ENCODE assay signal across 2 cellular contexts in genomic region chr6:11681357-11681756, GRCh38.
TF ChIP-seq lines count a peak whose summit lies in the region.

No MANE protein-coding gene starts in this region.

TF ChIP-seq in HepG2, 621 proteins besides CTCF, POLR2A, EP300 and RAD21 (continued from another document):
- TF ChIP-seq MAFF (IDR thresholded peaks at IDR 0.05; ENCODE audit: low read depth, low read length) (peak; percentile 80), MAFK (conservative IDR thresholded peaks at IDR 0.05 in 1 of 2, IDR thresholded peaks at IDR 0.05 in 1 of 2; ENCODE audit: low read length in 2 of 2) (peak; percentile 68 to 84)
- TF ChIP-seq, protein P1, sequence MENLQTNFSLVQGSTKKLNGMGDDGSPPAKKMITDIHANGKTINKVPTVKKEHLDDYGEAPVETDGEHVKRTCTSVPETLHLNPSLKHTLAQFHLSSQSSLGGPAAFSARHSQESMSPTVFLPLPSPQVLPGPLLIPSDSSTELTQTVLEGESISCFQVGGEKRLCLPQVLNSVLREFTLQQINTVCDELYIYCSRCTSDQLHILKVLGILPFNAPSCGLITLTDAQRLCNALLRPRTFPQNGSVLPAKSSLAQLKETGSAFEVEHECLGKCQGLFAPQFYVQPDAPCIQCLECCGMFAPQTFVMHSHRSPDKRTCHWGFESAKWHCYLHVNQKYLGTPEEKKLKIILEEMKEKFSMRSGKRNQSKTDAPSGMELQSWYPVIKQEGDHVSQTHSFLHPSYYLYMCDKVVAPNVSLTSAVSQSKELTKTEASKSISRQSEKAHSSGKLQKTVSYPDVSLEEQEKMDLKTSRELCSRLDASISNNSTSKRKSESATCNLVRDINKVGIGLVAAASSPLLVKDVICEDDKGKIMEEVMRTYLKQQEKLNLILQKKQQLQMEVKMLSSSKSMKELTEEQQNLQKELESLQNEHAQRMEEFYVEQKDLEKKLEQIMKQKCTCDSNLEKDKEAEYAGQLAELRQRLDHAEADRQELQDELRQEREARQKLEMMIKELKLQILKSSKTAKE (CRISPR knock-in tag; IDR thresholded peaks at IDR 0.05; ENCODE audit: borderline replicate concordance) = no peak

TF ChIP-seq in K562, 482 proteins besides CTCF, POLR2A, EP300 and RAD21 (continued from another document):
- TF ChIP-seq ZNF316 (IDR thresholded peaks at IDR 0.05) (peak; percentile 59), MAFF (IDR thresholded peaks at IDR 0.05; ENCODE audit: low read length) (peak; percentile 40; the same call in 1 of the 2 replicates), ZNF717 (CRISPR knock-in tag; IDR thresholded peaks at IDR 0.05) (no peak)
